In genomic region chr9:127313042-127313560, GRCh38 we compare ENCODE assay signal across 16 cellular contexts. TPM values are rescaled to one million over a fixed set of nuclear protein-coding genes. Genes with fewer than 3 reads are reported as not detected.
DNase-seq lines count a peak whose midpoint lies in the region; ATAC-seq, FAIRE-seq and TF ChIP-seq lines count a peak whose summit lies in the region.
"Had no signal": no experiment of that assay in that cellular context is flagged by ENCODE, and none has a peak within 500 bp of the region (broad histone marks: within the 10 kb centered on the region; RNA-seq: fewer than 3 reads in every experiment).

No MANE protein-coding gene starts in this region.

- H3K9me3 ChIP-seq in WERI-Rb-1 (ENCODE audit: severe bottlenecking) (no peaks in the 10 kb centered on the region), tibial artery (no peaks in the 10 kb centered on the region), small intestine (ENCODE audit: control insufficient read depth, low read depth) (no peaks in the 10 kb centered on the region)
- H3K9me3 ChIP-seq: A549, BE2C had no signal

- H3K4me3 ChIP-seq in GM23338 = no peak overlapping the region
- H3K4me3 ChIP-seq in WERI-Rb-1 (ENCODE audit: low read depth, low read length) = no peak overlapping the region
- H3K4me3 ChIP-seq in tibial artery = no peak overlapping the region
- H3K4me3 ChIP-seq in small intestine (ENCODE audit: low read depth in 1 of 2, low read length in 2 of 2) = no peak overlapping the region
- H3K4me3 ChIP-seq: A549 had no signal

- H3K9me2 ChIP-seq in GM23338 (ENCODE audit: insufficient read depth) = no peaks in the 10 kb centered on the region

- no peak overlapping the region for H3K27ac Mint-ChIP-seq in GM23338
- H3K27ac Mint-ChIP-seq: CD4-positive, alpha-beta memory T cell had no signal

- DNase-seq in GM23338 (ENCODE audit: low spot score) = peak; percentile 7
- DNase-seq in WERI-Rb-1 = peak; percentile 80
- DNase-seq in cerebellar cortex (ENCODE audit: low spot score) = peak; percentile 73
- DNase-seq in tibial artery = no peak
- no peak for DNase-seq in small intestine
- no peak for DNase-seq in frontal cortex (ENCODE audit: low spot score in 2 of 2)
- DNase-seq: BE2C; CD4-positive, alpha-beta memory T cell; DMS79 had no signal

- no peak for TF ChIP-seq CTCF in GM23338 (conservative IDR thresholded peaks at IDR 0.05; ENCODE audit: low read depth in 2 of 2)
- no peak for TF ChIP-seq CTCF in WERI-Rb-1 (IDR thresholded peaks at IDR 0.05; ENCODE audit: low read depth, low read length)
- no peak for TF ChIP-seq CTCF in tibial artery (IDR thresholded peaks at IDR 0.05)

- no peak overlapping the region for H3K4me3 Mint-ChIP-seq in GM23338
- H3K4me3 Mint-ChIP-seq: CD4-positive, alpha-beta memory T cell had no signal

- ATAC-seq in GM23338 = no peak
- no peak for ATAC-seq in GM18858 (IDR thresholded peaks at IDR 0.05; ENCODE audit: unreplicated experiment)
- ATAC-seq: A549, HCT116 had no signal

- intact Hi-C loops in tibial artery (cut with DNase I; ENCODE audit: low total_unique reads) = no loop called here

- H3K4me1 Mint-ChIP-seq in GM23338 = peaks cover 7% of the 10 kb centered on the region; the same call in 2 of the 3 replicates
- H3K4me1 Mint-ChIP-seq: CD4-positive, alpha-beta memory T cell had no signal

- H2AFZ ChIP-seq in GM23338 = no peak overlapping the region

- H3K27me3 Mint-ChIP-seq in GM23338 (ENCODE audit: insufficient read depth, low read depth, poor library complexity) = no peaks in the 10 kb centered on the region

- H3K9me3 Mint-ChIP-seq in GM23338 = no peaks in the 10 kb centered on the region
- H3K9me3 Mint-ChIP-seq: CD4-positive, alpha-beta memory T cell had no signal

- no peaks in the 10 kb centered on the region for H4K20me1 ChIP-seq in GM23338 (replicated peaks; ENCODE audit: insufficient read depth)

- 94 to 95% (median 95%) methylated on average over 7 of the region's 7 CpGs for WGBS in small intestine, 3 donors

- H3K36me3 ChIP-seq in GM23338 (ENCODE audit: insufficient read depth) (no peaks in the 10 kb centered on the region; the same call in 1 of the 2 replicates), WERI-Rb-1 (peaks cover 64% of the 10 kb centered on the region), tibial artery (peaks cover 19 to 33% (median 21%) of the 10 kb centered on the region in 3 donors), small intestine (ENCODE audit: control insufficient read depth in 2 of 2, insufficient read depth in 2 of 2, low read length in 2 of 2) (no peaks in the 10 kb centered on the region)

- H3F3A ChIP-seq in GM23338 (replicated peaks; ENCODE audit: low read depth) = no peaks in the 10 kb centered on the region

- no peaks in the 10 kb centered on the region; the same call in 2 of the 3 replicates for H3K36me3 Mint-ChIP-seq in GM23338 (ENCODE audit: low read depth)
- H3K36me3 Mint-ChIP-seq: CD4-positive, alpha-beta memory T cell had no signal

- H3K4me1 ChIP-seq in GM23338 (ENCODE audit: insufficient read depth) (no peaks in the 10 kb centered on the region), tibial artery (peaks cover 0 to 70% (median 32%) of the 10 kb centered on the region in 4 donors), small intestine (ENCODE audit: control insufficient read depth in 2 of 2, insufficient read depth in 1 of 2, low read depth in 1 of 2, low read length in 1 of 2) (peaks cover 0 to 3% of the 10 kb centered on the region in 2 donors)

- H3K27ac ChIP-seq in GM23338 (ENCODE audit: low read depth) = no peak overlapping the region
- peak overlapping the region; percentile 63 for H3K27ac ChIP-seq in WERI-Rb-1
- H3K27ac ChIP-seq in tibial artery = peak overlapping the region; percentile 65 to 75
- no peak overlapping the region for H3K27ac ChIP-seq in small intestine (ENCODE audit: low read depth in 1 of 2, low read length in 1 of 2)
- H3K27ac ChIP-seq: C4-2B had no signal

- FAIRE-seq in small intestine (lab: Jason Lieb, UNC) (no peak), frontal cortex (lab: Jason Lieb, UNC) (no peak)
- FAIRE-seq: A549, G401.6, GM12892, GM19239 had no signal

- no peaks in the 10 kb centered on the region for H3K79me2 ChIP-seq in GM23338 (replicated peaks; ENCODE audit: insufficient read depth)

- no peaks in the 10 kb centered on the region for H3K27me3 ChIP-seq in GM23338 (ENCODE audit: insufficient read depth)
- no peaks in the 10 kb centered on the region for H3K27me3 ChIP-seq in WERI-Rb-1 (ENCODE audit: insufficient read depth, low read depth, severe bottlenecking)
- H3K27me3 ChIP-seq in tibial artery = no peaks in the 10 kb centered on the region
- no peaks in the 10 kb centered on the region for H3K27me3 ChIP-seq in small intestine (ENCODE audit: control insufficient read depth in 2 of 2, insufficient read depth in 2 of 2, low read length in 2 of 2)
- H3K27me3 ChIP-seq: BE2C had no signal

- no peak overlapping the region for H3K4me2 ChIP-seq in GM23338
- H3K4me2 ChIP-seq: A549 had no signal

TF ChIP-seq in GM23338, 12 proteins besides CTCF, POLR2A, EP300 and RAD21:
- TF ChIP-seq ZNF331 (CRISPR knock-in tag; IDR thresholded peaks at IDR 0.05; ENCODE audit: low read depth) (no peak), POLR2AphosphoS5 (IDR thresholded peaks at IDR 0.05; ENCODE audit: low read depth) (no peak), EZH2phosphoT487 (IDR thresholded peaks at IDR 0.05; ENCODE audit: unreplicated experiment) (no peak), STAT1 (IDR thresholded peaks at IDR 0.05; ENCODE audit: unreplicated experiment) (no peak), NANOG (IDR thresholded peaks at IDR 0.05; ENCODE audit: borderline replicate concordance) (no peak), ZNF462 (CRISPR knock-in tag; IDR thresholded peaks at IDR 0.05) (no peak), CREB1 (CRISPR knock-in tag; IDR thresholded peaks at IDR 0.05; ENCODE audit: low read depth) (no peak)

RNA-seq across cellular contexts. Expression of gene GARNL3, which starts 48.5 kb away (rescaled TPM):
- 12.6 and 21.9 TPM in 2 replicates for total RNA-seq in GM23338 (2014; rRNA removed; shearing (Covaris generic))
- 5.2 and 8.7 TPM in 2 replicates for polyA plus RNA-seq in GM23338 (2016; fragmentation: Nextera tagmentation; extraction: Ambion mirVana)
- polyA plus RNA-seq in small intestine = 1 to 10 TPM; 1.6 to 4.9 (median 2.0) TPM
- 59.1 TPM for total RNA-seq in frontal cortex

Comparison
In these comparisons a context has a peak if more than half of its experiments do, and no peak if none do; other contexts are left out.
1. DNase-seq: peak in GM23338 (single experiment), WERI-Rb-1 (single experiment) and cerebellar cortex (single experiment); none in tibial artery (0 of 2), small intestine (single experiment) and frontal cortex (0 of 2).
2. H3K27ac ChIP-seq: peak in WERI-Rb-1 (single experiment) and tibial artery (2 of 2); none in GM23338 (single experiment) and small intestine (0 of 2).